18 cellular contexts compared by ENCODE assay signal in the genomic region with DNA sequence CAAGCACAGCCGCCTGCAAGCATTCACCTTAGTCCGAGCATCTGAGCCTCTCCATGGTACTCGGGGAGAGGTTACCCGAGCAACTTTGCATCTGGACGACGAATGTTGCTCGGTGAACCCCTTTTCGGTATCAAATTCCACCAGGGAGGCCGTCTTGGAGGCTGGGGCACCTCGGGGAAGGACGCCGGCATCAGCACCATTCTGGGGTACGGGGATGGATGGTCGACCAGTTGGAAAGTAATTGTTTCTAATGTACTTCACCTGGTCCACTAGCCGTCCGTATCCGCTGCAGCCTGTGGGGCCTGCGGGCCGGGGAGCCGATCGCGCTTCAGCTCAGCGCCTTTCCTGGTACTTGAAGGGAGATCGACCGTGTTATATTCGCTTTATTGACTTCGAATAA.
DNase-seq lines count a peak whose midpoint lies in the region; ATAC-seq and TF ChIP-seq lines count a peak whose summit lies in the region.
"Had no signal": no experiment of that assay in that cellular context is flagged by ENCODE, and none has a peak within 500 bp of the region (broad histone marks: within the 10 kb centered on the region; RNA-seq: fewer than 3 reads in every experiment).

No MANE protein-coding gene starts in this region.

- H3K27ac ChIP-seq in right atrium auricular region = no peak overlapping the region
- no peak overlapping the region for H3K27ac ChIP-seq in SK-N-SH (ENCODE audit: low read depth in 2 of 2, low read length in 1 of 2)
- H3K27ac ChIP-seq: KMS-11 had no signal

- no peak overlapping the region for H3K27ac Mint-ChIP-seq in glutamatergic neuron (ENCODE audit: unreplicated experiment)
- H3K27ac Mint-ChIP-seq: CD8-positive, alpha-beta T cell had no signal

- WGBS in SK-N-SH (ENCODE audit: low lambda C conversion rate) = 84% methylated on average over 25 of the region's 27 CpGs

- H3K4me2 ChIP-seq in SK-N-SH = no peak overlapping the region
- H3K4me2 ChIP-seq: KMS-11 had no signal

- TF ChIP-seq CTCF in right atrium auricular region (IDR thresholded peaks at IDR 0.05) (no peak), glutamatergic neuron (IDR thresholded peaks at IDR 0.05; ENCODE audit: partially characterized antibody, unreplicated experiment) (no peak), SK-N-SH (IDR thresholded peaks at IDR 0.05) (no peak)

- peak; percentile 36 for DNase-seq in cardiac septum (ENCODE audit: low spot score)
- no peak for DNase-seq in right atrium auricular region (ENCODE audit: low spot score)
- peak; percentile 10 for DNase-seq in glutamatergic neuron
- peak; percentile 38 for DNase-seq in sciatic nerve (ENCODE audit: low spot score)
- DNase-seq in SK-N-SH = no peak
- no peak for DNase-seq in iPS-NIHi11 (ENCODE audit: low spot score)
- no peak for DNase-seq in left lobe of liver (ENCODE audit: low spot score)
- DNase-seq: NCI-H1417, NCI-H187, NCI-H2107, NCI-H2227 treated with DMSO at 0.1 percent for 48 hours, NCI-H524, NCI-H82, OCI-M1, SHP77 treated with DMSO at 0.1 percent for 48 hours had no signal

- no peak overlapping the region for H3K9ac ChIP-seq in SK-N-SH
- H3K9ac ChIP-seq: KMS-11 had no signal

- no peak for TF ChIP-seq EP300 in SK-N-SH (IDR thresholded peaks at IDR 0.05; ENCODE audit: borderline replicate concordance in 1 of 2, low read depth in 1 of 2, low read length in 1 of 2)

- H3K9me2 ChIP-seq in SK-N-SH = no peaks in the 10 kb centered on the region

- H4K20me1 ChIP-seq in SK-N-SH (ENCODE audit: insufficient read depth) = no peaks in the 10 kb centered on the region

- POLR2A ChIA-PET in SK-N-SH (lab: Yijun Ruan, JAX) = no interaction called here

- H3K4me3 Mint-ChIP-seq in glutamatergic neuron (ENCODE audit: unreplicated experiment) = no peak overlapping the region
- H3K4me3 Mint-ChIP-seq: CD8-positive, alpha-beta T cell had no signal

- H3K4me1 Mint-ChIP-seq in glutamatergic neuron (ENCODE audit: low read depth, unreplicated experiment) = peaks cover 16% of the 10 kb centered on the region

- no peak for ATAC-seq in sciatic nerve
- no peak for ATAC-seq in left lobe of liver
- ATAC-seq: CD8-positive, alpha-beta T cell had no signal

- H3K9me3 ChIP-seq in right atrium auricular region = no peaks in the 10 kb centered on the region
- no peaks in the 10 kb centered on the region for H3K9me3 ChIP-seq in SK-N-SH
- H3K9me3 ChIP-seq: BE2C had no signal

- H3K27me3 ChIP-seq in right atrium auricular region (no peaks in the 10 kb centered on the region), SK-N-SH (ENCODE audit: insufficient read depth) (no peaks in the 10 kb centered on the region)
- H3K27me3 ChIP-seq: BE2C had no signal

- no peaks in the 10 kb centered on the region for H3F3A ChIP-seq in SK-N-SH (replicated peaks; ENCODE audit: insufficient read depth)

- intact Hi-C loops in cardiac septum (cut with DNase I) (no loop called here), sciatic nerve (cut with DNase I) (loop anchor here (10.0 kb wide), 1 partner anchor 1320 kb away; no protein-coding TSS in a partner anchor)

- no peaks in the 10 kb centered on the region for H3K79me2 ChIP-seq in SK-N-SH (ENCODE audit: insufficient read depth)

- no peaks in the 10 kb centered on the region for H3K36me3 ChIP-seq in right atrium auricular region
- no peaks in the 10 kb centered on the region for H3K36me3 ChIP-seq in SK-N-SH (replicated peaks in 1 of 2; ENCODE audit: control insufficient read depth in 1 of 2, insufficient read depth in 2 of 2, low read length in 1 of 2)

- no peak overlapping the region for H3K4me3 ChIP-seq in right atrium auricular region
- no peak overlapping the region for H3K4me3 ChIP-seq in SK-N-SH (ENCODE audit: low read depth in 2 of 2, low read length in 1 of 2)

- H2AFZ ChIP-seq in SK-N-SH (ENCODE audit: low read depth) = no peak overlapping the region

- peaks cover 9% of the 10 kb centered on the region for H3K27me3 Mint-ChIP-seq in glutamatergic neuron (ENCODE audit: unreplicated experiment)

- H3K36me3 Mint-ChIP-seq in glutamatergic neuron (ENCODE audit: unreplicated experiment) = peaks cover 13% of the 10 kb centered on the region
- H3K36me3 Mint-ChIP-seq: CD8-positive, alpha-beta T cell had no signal

- H3K9me3 Mint-ChIP-seq in glutamatergic neuron (ENCODE audit: unreplicated experiment) = peaks cover 17% of the 10 kb centered on the region
- H3K9me3 Mint-ChIP-seq: CD8-positive, alpha-beta T cell had no signal

- CTCF ChIA-PET in SK-N-SH (lab: Yijun Ruan, JAX) = interaction anchor here (0.6 to 1.0 kb wide), 2 partner anchors 9 to 47 kb away, joined by 3 read pairs; no protein-coding TSS in a partner anchor

- no peaks in the 10 kb centered on the region for H3K4me1 ChIP-seq in right atrium auricular region
- H3K4me1 ChIP-seq in SK-N-SH (ENCODE audit: control insufficient read depth in 1 of 2, insufficient read depth in 2 of 2, low read depth in 1 of 2, low read length in 1 of 2) = peaks cover 0 to 5% of the 10 kb centered on the region in 2 experiments; a peak in 1 of 4 replicates
- H3K4me1 ChIP-seq: BE2C had no signal

- TF ChIP-seq RAD21 in SK-N-SH (IDR thresholded peaks at IDR 0.05; ENCODE audit: low read length) = no peak

TF ChIP-seq in SK-N-SH, 30 proteins besides CTCF, POLR2A, EP300 and RAD21:
- TF ChIP-seq RXRA (IDR thresholded peaks at IDR 0.05; ENCODE audit: borderline replicate concordance, low read depth) (no peak), FOXJ3 (CRISPR knock-in tag; IDR thresholded peaks at IDR 0.05) (no peak), TEAD4 (IDR thresholded peaks at IDR 0.05; ENCODE audit: borderline replicate concordance, insufficient read depth) (no peak), ZBTB33 (IDR thresholded peaks at IDR 0.05; ENCODE audit: borderline replicate concordance, low read depth) (no peak)

Comparison
In these comparisons a context has a peak if more than half of its experiments do, and no peak if none do; other contexts are left out.
1. DNase-seq: peak in cardiac septum (single experiment), glutamatergic neuron (single experiment) and sciatic nerve (single experiment); none in right atrium auricular region (single experiment), SK-N-SH (single experiment), iPS-NIHi11 (single experiment) and left lobe of liver (single experiment).